In genomic region chr15:75025548-75026260, GRCh38 we compare ENCODE assay signal across 12 cellular contexts. TPM values are rescaled to one million over a fixed set of nuclear protein-coding genes. Genes with fewer than 3 reads are reported as not detected.
DNase-seq lines count a peak whose midpoint lies in the region; ATAC-seq and TF ChIP-seq lines count a peak whose summit lies in the region.
"Had no signal": no experiment of that assay in that cellular context is flagged by ENCODE, and none has a peak within 500 bp of the region (broad histone marks: within the 10 kb centered on the region; RNA-seq: fewer than 3 reads in every experiment).

No MANE protein-coding gene starts in this region.

- H3K27me3 ChIP-seq in parathyroid adenoma (ENCODE audit: control insufficient read depth, insufficient read depth, low read length), result no peaks in the 10 kb centered on the region
- H3K27me3 ChIP-seq: upper lobe of left lung had no signal

- H3K9me3 ChIP-seq in parathyroid adenoma (ENCODE audit: control insufficient read depth, low read length), result no peaks in the 10 kb centered on the region
- H3K9me3 ChIP-seq: upper lobe of left lung had no signal

- ATAC-seq in activated naive CD8-positive, alpha-beta T cell treated with anti-CD3 and anti-CD28 coated beads, Interleukin-2, amount 50 U/mL, for 24 hours, result no peak
- ATAC-seq in GM18519 (IDR thresholded peaks at IDR 0.05; ENCODE audit: low FRiP score, unreplicated experiment) (no peak), GM18909 (IDR thresholded peaks at IDR 0.05; ENCODE audit: poor library complexity, unreplicated experiment) (no peak), HG02938 (IDR thresholded peaks at IDR 0.05; ENCODE audit: unreplicated experiment) (no peak)

- H3K9ac ChIP-seq in parathyroid adenoma, result no peak overlapping the region

- H3K4me1 ChIP-seq in parathyroid adenoma, result peaks cover 8% of the 10 kb centered on the region

- peaks cover 11% of the 10 kb centered on the region for H3K79me2 ChIP-seq in parathyroid adenoma

- peak overlapping the region; percentile 97 for H3K4me3 Mint-ChIP-seq in activated CD4-positive, alpha-beta T cell treated with anti-CD3 and anti-CD28 coated beads, Interleukin-2, amount 10 ng/mL, durations not matched to agents 7 days and 5 days
- peak overlapping the region; percentile 91 for H3K4me3 Mint-ChIP-seq in activated naive CD8-positive, alpha-beta T cell treated with anti-CD3 and anti-CD28 coated beads, Interleukin-2, amount 50 U/mL, for 24 hours

- POLR2A ChIA-PET in activated CD4-positive, alpha-beta T cell treated with anti-CD3 and anti-CD28 coated beads, Interleukin-2, amount 10 ng/mL, durations not matched to agents 7 days and 5 days (lab: Charles Lee), result no interaction called here

- H3K27ac ChIP-seq in parathyroid adenoma, result peak overlapping the region; percentile 47

- no peak overlapping the region for H3K4me2 ChIP-seq in parathyroid adenoma (ENCODE audit: low read length)

- no peak for DNase-seq in activated CD4-positive, alpha-beta T cell treated with anti-CD3 and anti-CD28 coated beads, Interleukin-2, amount 10 ng/mL, durations not matched to agents 7 days and 5 days
- no peak for DNase-seq in activated CD4-positive, alpha-beta T cell treated with anti-CD3 and anti-CD28 coated beads, Interleukin-2, amount 50 U/mL, for 4 hours
- peak; percentile 29 for DNase-seq in NCI-H2196 (lab: John Stamatoyannopoulos, UW; ENCODE audit: unreplicated experiment)
- no peak for DNase-seq in activated naive CD8-positive, alpha-beta T cell treated with anti-CD3 and anti-CD28 coated beads, Interleukin-2, amount 50 U/mL, for 24 hours
- DNase-seq: DMS53, mammary epithelial cell, NCI-H187, upper lobe of left lung had no signal

- CTCF ChIA-PET in activated CD4-positive, alpha-beta T cell treated with anti-CD3 and anti-CD28 coated beads, Interleukin-2, amount 10 ng/mL, durations not matched to agents 7 days and 5 days (lab: Charles Lee), result interaction anchor here (1.0 to 1.8 kb wide), 4 partner anchors 12 to 179 kb away, joined by 3 to 10 read pairs (median 6); partner anchors contain the start of gene C15orf39

- no peaks in the 10 kb centered on the region for H3K9me3 Mint-ChIP-seq in activated CD4-positive, alpha-beta T cell treated with anti-CD3 and anti-CD28 coated beads, Interleukin-2, amount 10 ng/mL, durations not matched to agents 7 days and 5 days
- no peaks in the 10 kb centered on the region for H3K9me3 Mint-ChIP-seq in activated naive CD8-positive, alpha-beta T cell treated with anti-CD3 and anti-CD28 coated beads, Interleukin-2, amount 50 U/mL, for 24 hours

- peaks cover 45% of the 10 kb centered on the region for H3K4me1 Mint-ChIP-seq in activated CD4-positive, alpha-beta T cell treated with anti-CD3 and anti-CD28 coated beads, Interleukin-2, amount 10 ng/mL, durations not matched to agents 7 days and 5 days
- H3K4me1 Mint-ChIP-seq in activated naive CD8-positive, alpha-beta T cell treated with anti-CD3 and anti-CD28 coated beads, Interleukin-2, amount 50 U/mL, for 24 hours, result peaks cover 25% of the 10 kb centered on the region

- no peak overlapping the region for H3K27ac Mint-ChIP-seq in activated CD4-positive, alpha-beta T cell treated with anti-CD3 and anti-CD28 coated beads, Interleukin-2, amount 10 ng/mL, durations not matched to agents 7 days and 5 days
- H3K27ac Mint-ChIP-seq in activated naive CD8-positive, alpha-beta T cell treated with anti-CD3 and anti-CD28 coated beads, Interleukin-2, amount 50 U/mL, for 24 hours, result peak overlapping the region; percentile 93

- H3K36me3 Mint-ChIP-seq in activated CD4-positive, alpha-beta T cell treated with anti-CD3 and anti-CD28 coated beads, Interleukin-2, amount 10 ng/mL, durations not matched to agents 7 days and 5 days (ENCODE audit: low read depth), result peaks cover 7% of the 10 kb centered on the region
- peaks cover 8% of the 10 kb centered on the region for H3K36me3 Mint-ChIP-seq in activated naive CD8-positive, alpha-beta T cell treated with anti-CD3 and anti-CD28 coated beads, Interleukin-2, amount 50 U/mL, for 24 hours (ENCODE audit: low read depth)

- H2AFZ ChIP-seq in parathyroid adenoma, result no peak overlapping the region

- H3K36me3 ChIP-seq in parathyroid adenoma (ENCODE audit: control insufficient read depth, insufficient read depth, low read length), result no peaks in the 10 kb centered on the region
- H3K36me3 ChIP-seq: upper lobe of left lung had no signal

- H3K4me3 ChIP-seq in parathyroid adenoma (ENCODE audit: low read depth, low read length), result no peak overlapping the region
- H3K4me3 ChIP-seq: upper lobe of left lung had no signal

- no peak for TF ChIP-seq CTCF in parathyroid adenoma (IDR thresholded peaks at IDR 0.05)

- H3K27me3 Mint-ChIP-seq in activated CD4-positive, alpha-beta T cell treated with anti-CD3 and anti-CD28 coated beads, Interleukin-2, amount 10 ng/mL, durations not matched to agents 7 days and 5 days, result no peaks in the 10 kb centered on the region
- no peaks in the 10 kb centered on the region for H3K27me3 Mint-ChIP-seq in activated naive CD8-positive, alpha-beta T cell treated with anti-CD3 and anti-CD28 coated beads, Interleukin-2, amount 50 U/mL, for 24 hours

RNA-seq across cellular contexts. Expression of gene PPCDC, which starts 2.3 kb away (rescaled TPM):
- total RNA-seq in activated CD4-positive, alpha-beta T cell treated with anti-CD3 and anti-CD28 coated beads, Interleukin-2, amount 10 ng/mL, durations not matched to agents 7 days and 5 days, result 10 to 100 TPM; 19.6 to 20.7 TPM

RNA-seq across cellular contexts. Expression of gene SCAMP5, which starts 30.3 kb away (rescaled TPM):
- 1 to 10 TPM; 2.0 to 3.0 TPM for total RNA-seq in activated CD4-positive, alpha-beta T cell treated with anti-CD3 and anti-CD28 coated beads, Interleukin-2, amount 10 ng/mL, durations not matched to agents 7 days and 5 days
